8 cellular contexts compared by ENCODE assay signal in genomic region chr10:90871279-90871760, GRCh38. TPM values are rescaled to one million over a fixed set of nuclear protein-coding genes. Genes with fewer than 3 reads are reported as not detected.
DNase-seq lines count a peak whose midpoint lies in the region; ATAC-seq lines count a peak whose summit lies in the region.

No MANE protein-coding gene starts in this region.

- CTCF ChIA-PET in activated CD4-positive, alpha-beta memory T cell treated with anti-CD3 and anti-CD28 coated beads, Interleukin-2, amount 10 ng/mL, durations not matched to agents 7 days and 5 days (lab: Charles Lee), result interaction anchor here (0.5 to 2.3 kb wide), 14 partner anchors 9 to 1228 kb away, joined by 3 to 13 read pairs (median 4); partner anchors contain the start of gene HTR7

- peak; percentile 59 for DNase-seq in AG08395 (ENCODE audit: low spot score)
- DNase-seq in NCI-H226, result peak; percentile 28
- DNase-seq in activated CD4-positive, alpha-beta memory T cell treated with anti-CD3 and anti-CD28 coated beads, Interleukin-2, amount 10 ng/mL, durations not matched to agents 7 days and 5 days, result peak; percentile 52
- DNase-seq in epithelial cell of prostate (ENCODE audit: low read depth, low spot score), result no peak
- peak; percentile 61 for DNase-seq in middle frontal gyrus (ENCODE audit: extremely low spot score, low spot score)
- peak; percentile 84 for DNase-seq in superior temporal gyrus (ENCODE audit: extremely low spot score)

- peak overlapping the region; percentile 35 for H3K27ac ChIP-seq in epithelial cell of prostate

- POLR2A ChIA-PET in activated CD4-positive, alpha-beta memory T cell treated with anti-CD3 and anti-CD28 coated beads, Interleukin-2, amount 10 ng/mL, durations not matched to agents 7 days and 5 days (lab: Charles Lee), result interaction anchor here (0.7 to 2.7 kb wide), 13 partner anchors 10 to 1170 kb away, joined by 3 to 13 read pairs (median 4); partner anchors contain the start of genes HTR7 and KIF20B

- peak overlapping the region; percentile 95 for H3K4me3 Mint-ChIP-seq in activated CD4-positive, alpha-beta memory T cell treated with anti-CD3 and anti-CD28 coated beads, Interleukin-2, amount 10 ng/mL, durations not matched to agents 7 days and 5 days

- peaks cover 4% of the 10 kb centered on the region for H3K36me3 Mint-ChIP-seq in activated CD4-positive, alpha-beta memory T cell treated with anti-CD3 and anti-CD28 coated beads, Interleukin-2, amount 10 ng/mL, durations not matched to agents 7 days and 5 days (ENCODE audit: low read depth)

- H3K27ac Mint-ChIP-seq in activated CD4-positive, alpha-beta memory T cell treated with anti-CD3 and anti-CD28 coated beads, Interleukin-2, amount 10 ng/mL, durations not matched to agents 7 days and 5 days, result peak overlapping the region; percentile 83

- peaks cover 23% of the 10 kb centered on the region for H3K27me3 Mint-ChIP-seq in activated CD4-positive, alpha-beta memory T cell treated with anti-CD3 and anti-CD28 coated beads, Interleukin-2, amount 10 ng/mL, durations not matched to agents 7 days and 5 days

- peaks cover 8% of the 10 kb centered on the region for H3K9me3 Mint-ChIP-seq in activated CD4-positive, alpha-beta memory T cell treated with anti-CD3 and anti-CD28 coated beads, Interleukin-2, amount 10 ng/mL, durations not matched to agents 7 days and 5 days

- peak; percentile 39 for ATAC-seq in GM18519 (IDR thresholded peaks at IDR 0.05; ENCODE audit: low FRiP score, unreplicated experiment)
- peak; percentile 59 for ATAC-seq in HG03045 (IDR thresholded peaks at IDR 0.05; ENCODE audit: unreplicated experiment)

- peaks cover 33% of the 10 kb centered on the region for H3K4me1 Mint-ChIP-seq in activated CD4-positive, alpha-beta memory T cell treated with anti-CD3 and anti-CD28 coated beads, Interleukin-2, amount 10 ng/mL, durations not matched to agents 7 days and 5 days

RNA-seq across cellular contexts. Expression of gene RPP30, which starts 0.5 kb away (rescaled TPM):
- total RNA-seq in activated CD4-positive, alpha-beta memory T cell treated with anti-CD3 and anti-CD28 coated beads, Interleukin-2, amount 10 ng/mL, durations not matched to agents 7 days and 5 days, result 10 to 100 TPM; 45.5 to 53.9 TPM

RNA-seq across cellular contexts. Expression of gene HTR7, which starts 13.5 kb away (rescaled TPM):
- total RNA-seq in activated CD4-positive, alpha-beta memory T cell treated with anti-CD3 and anti-CD28 coated beads, Interleukin-2, amount 10 ng/mL, durations not matched to agents 7 days and 5 days, result under 1 TPM in 1 of 2 experiments, not detected in 1; 0.08 TPM

RNA-seq across cellular contexts. Expression of gene ANKRD1, which starts 49.6 kb away (rescaled TPM):
- total RNA-seq in activated CD4-positive, alpha-beta memory T cell treated with anti-CD3 and anti-CD28 coated beads, Interleukin-2, amount 10 ng/mL, durations not matched to agents 7 days and 5 days, result not detected
